In the genomic region with DNA sequence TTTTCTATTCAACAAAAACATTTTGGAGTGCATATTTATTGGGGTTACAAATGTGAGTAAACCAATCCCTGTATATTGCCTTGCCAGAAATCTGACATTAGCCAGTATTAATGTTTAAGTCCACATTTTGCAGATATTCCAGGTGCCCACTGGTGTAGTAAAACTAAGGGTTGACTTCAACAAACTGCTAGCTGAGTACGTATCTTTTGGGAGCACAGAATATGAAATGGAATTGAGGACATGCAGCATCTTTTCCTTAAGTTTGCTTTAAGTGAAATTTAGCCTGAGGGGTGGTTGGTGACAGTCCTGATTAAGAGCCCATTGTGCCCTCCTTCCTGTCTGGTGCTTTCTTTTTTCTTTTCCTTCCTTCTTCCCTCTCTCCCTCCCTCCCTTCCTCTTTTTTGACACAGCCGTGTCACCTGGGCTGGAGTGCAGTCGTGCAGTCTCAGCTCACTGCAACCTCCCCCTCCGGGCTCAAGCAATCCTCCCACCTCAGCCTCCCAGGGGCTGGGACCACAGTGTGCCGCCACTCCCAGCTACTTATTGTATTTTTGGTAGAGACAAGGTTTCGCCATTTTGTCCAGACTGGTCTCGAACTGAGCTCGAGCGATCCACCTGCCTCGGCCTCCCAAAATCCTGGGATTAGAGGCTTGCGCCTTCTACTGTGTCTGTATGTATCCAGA, we compare ENCODE assay signal across 10 cellular contexts. TPM values are rescaled to one million over a fixed set of nuclear protein-coding genes. Genes with fewer than 3 reads are reported as not detected.
DNase-seq lines count a peak whose midpoint lies in the region; ATAC-seq and TF ChIP-seq lines count a peak whose summit lies in the region.
"Had no signal": no experiment of that assay in that cellular context is flagged by ENCODE, and none has a peak within 500 bp of the region (broad histone marks: within the 10 kb centered on the region; RNA-seq: fewer than 3 reads in every experiment).

No MANE protein-coding gene starts in this region.

- no peak overlapping the region for H2BK5ac ChIP-seq in IMR-90 (ENCODE audit: low read depth, low read length, poor library complexity, severe bottlenecking)

- no peak overlapping the region for H2AK9ac ChIP-seq in IMR-90 (replicated peaks; ENCODE audit: low read depth, low read length, poor library complexity)

- peaks cover 4% of the 10 kb centered on the region; the same call in 1 of the 2 replicates for H3K4me1 ChIP-seq in IMR-90 (ENCODE audit: control insufficient read depth, insufficient read depth, low read length)
- H3K4me1 ChIP-seq in muscle layer of duodenum (ENCODE audit: control insufficient read depth in 1 of 2, insufficient read depth in 2 of 2, low read length in 2 of 2): peaks cover 9 to 16% of the 10 kb centered on the region in 2 donors

- no TSS peak for BruUV-seq in IMR-90 (replicated peaks; lab: Mats Ljungman, UMichigan)

- H4K5ac ChIP-seq in IMR-90 (ENCODE audit: low read depth, low read length): no peak overlapping the region

- intact Hi-C loops in IMR-90 (cut with micrococcal nuclease): no loop called here

- no peak overlapping the region for H3K14ac ChIP-seq in IMR-90 (replicated peaks; ENCODE audit: low read depth, low read length)

- H2BK20ac ChIP-seq in IMR-90 (ENCODE audit: low read depth, low read length): no peak overlapping the region

- peak overlapping the region; percentile 44; the same call in 1 of the 2 replicates for H3K23ac ChIP-seq in IMR-90 (ENCODE audit: low read depth, low read length)

- no peak overlapping the region for H2BK120ac ChIP-seq in IMR-90 (ENCODE audit: low read depth, low read length)

- CTCF ChIA-PET in IMR-90 (lab: Yijun Ruan, JAX): interaction anchor here (0.7 kb wide), 1 partner anchor 58 kb away, joined by 3 read pairs; no protein-coding TSS in a partner anchor

- H3K9me3 ChIP-seq in IMR-90 (ENCODE audit: control insufficient read depth, insufficient read depth, low read length) (no peaks in the 10 kb centered on the region), muscle layer of duodenum (ENCODE audit: control insufficient read depth in 1 of 2, low read length in 2 of 2) (no peaks in the 10 kb centered on the region)

- peak overlapping the region; percentile 97 for H3K4me3 Mint-ChIP-seq in activated naive CD8-positive, alpha-beta T cell treated with anti-CD3 and anti-CD28 coated beads, Interleukin-2, amount 50 U/mL, for 24 hours

- ATAC-seq in IMR-90 (ENCODE audit: low read depth): no peak
- no peak for ATAC-seq in activated naive CD8-positive, alpha-beta T cell treated with anti-CD3 and anti-CD28 coated beads, Interleukin-2, amount 50 U/mL, for 24 hours
- ATAC-seq in HG03139 (IDR thresholded peaks at IDR 0.05; ENCODE audit: unreplicated experiment): no peak

- no peak overlapping the region for H3K9ac ChIP-seq in IMR-90 (ENCODE audit: low read depth, low read length)

- H3K4me2 ChIP-seq in IMR-90 (ENCODE audit: low read depth, low read length): peak overlapping the region; percentile 56

- H3K79me1 ChIP-seq in IMR-90 (ENCODE audit: low read depth in 1 of 2, low read length in 2 of 2): peaks cover 0 to 19% of the 10 kb centered on the region in 2 experiments; a peak in 2 of 4 replicates

- H4K20me1 ChIP-seq in IMR-90 (ENCODE audit: insufficient read depth, low read length): no peaks in the 10 kb centered on the region

- no peak overlapping the region for H3K4ac ChIP-seq in IMR-90 (ENCODE audit: low read depth, low read length)

- no peak overlapping the region for H3K27ac ChIP-seq in IMR-90 (ENCODE audit: insufficient read depth, low read length)
- H3K27ac ChIP-seq in muscle layer of duodenum (ENCODE audit: low read length): peak overlapping the region; percentile 89

- no peaks in the 10 kb centered on the region for H3K9me3 Mint-ChIP-seq in activated naive CD8-positive, alpha-beta T cell treated with anti-CD3 and anti-CD28 coated beads, Interleukin-2, amount 50 U/mL, for 24 hours

- no peak for TF ChIP-seq CTCF in IMR-90 (conservative IDR thresholded peaks at IDR 0.05; ENCODE audit: low read depth, low read length)

- in situ Hi-C loops in Caki2 (cut with HindIII; ENCODE audit: low pct_unique_long_range_greater_than_20kb, low sequenced_read_pairs) (no loop called here), IMR-90 (cut with MboI; ENCODE audit: low sequenced_read_pairs) (no loop called here)

- POLR2A ChIA-PET in IMR-90 (lab: Charles Lee; ENCODE audit: unreplicated experiment): no interaction called here

- H3K4me3 ChIP-seq in IMR-90 (ENCODE audit: insufficient read depth, low read depth, low read length): no peak overlapping the region
- peak overlapping the region; percentile 98 to 100 for H3K4me3 ChIP-seq in muscle layer of duodenum (ENCODE audit: low read depth in 1 of 2, low read length in 2 of 2)

- no peak overlapping the region for H2AK5ac ChIP-seq in IMR-90 (ENCODE audit: low read depth, low read length)

- H3K36me3 ChIP-seq in IMR-90 (ENCODE audit: control insufficient read depth, insufficient read depth, low read length) (peaks cover 2% of the 10 kb centered on the region; the same call in 1 of the 2 replicates), muscle layer of duodenum (ENCODE audit: control insufficient read depth in 1 of 2, insufficient read depth in 2 of 2, low read length in 2 of 2) (peaks cover under 1 to 3% of the 10 kb centered on the region in 2 donors)

- H3K9me1 ChIP-seq in IMR-90 (ENCODE audit: insufficient read depth, low read length): no peaks in the 10 kb centered on the region

- TF ChIP-seq POLR2A in IMR-90 (IDR thresholded peaks at IDR 0.05; ENCODE audit: low read depth, low read length): no peak

- H2BK15ac ChIP-seq in IMR-90 (ENCODE audit: low read depth, low read length): no peak overlapping the region

- no peak overlapping the region for H2AFZ ChIP-seq in IMR-90 (replicated peaks; ENCODE audit: low read length, poor library complexity)

- peaks cover 30% of the 10 kb centered on the region for H3K36me3 Mint-ChIP-seq in activated naive CD8-positive, alpha-beta T cell treated with anti-CD3 and anti-CD28 coated beads, Interleukin-2, amount 50 U/mL, for 24 hours (ENCODE audit: low read depth)

- no peak overlapping the region for H3K18ac ChIP-seq in IMR-90 (ENCODE audit: low read depth, low read length)

- H3K27me3 ChIP-seq in IMR-90 (ENCODE audit: control insufficient read depth, insufficient read depth, low read length) (no peaks in the 10 kb centered on the region), muscle layer of duodenum (ENCODE audit: low read depth, low read length) (no peaks in the 10 kb centered on the region)

- DNase-seq in Caki2 (ENCODE audit: low read depth): peak; percentile 33
- no peak for DNase-seq in IMR-90
- DNase-seq in activated naive CD8-positive, alpha-beta T cell treated with anti-CD3 and anti-CD28 coated beads, Interleukin-2, amount 50 U/mL, for 24 hours: no peak
- no peak for DNase-seq in globus pallidus (ENCODE audit: low spot score)
- DNase-seq in MV-4-11 (lab: John Stamatoyannopoulos, UW): no peak
- no peak for DNase-seq in kidney glomerular epithelial cell (lab: John Stamatoyannopoulos, UW)
- DNase-seq: activated gamma-delta T cell, NCI-H1048 had no signal

- TF ChIP-seq RAD21 in IMR-90 (IDR thresholded peaks at IDR 0.05; ENCODE audit: low read length): no peak

- H3K56ac ChIP-seq in IMR-90 (ENCODE audit: extremely low read depth, insufficient read depth, low read length): no peak overlapping the region

- no peak overlapping the region for H4K8ac ChIP-seq in IMR-90 (ENCODE audit: low read depth in 2 of 2, low read length in 2 of 2)

- peaks cover 6% of the 10 kb centered on the region for H3K27me3 Mint-ChIP-seq in activated naive CD8-positive, alpha-beta T cell treated with anti-CD3 and anti-CD28 coated beads, Interleukin-2, amount 50 U/mL, for 24 hours

- dilution Hi-C loops in IMR-90 (cut with HindIII; ENCODE audit: low sequenced_read_pairs, unreplicated experiment): no loop called here

- H3K27ac Mint-ChIP-seq in activated naive CD8-positive, alpha-beta T cell treated with anti-CD3 and anti-CD28 coated beads, Interleukin-2, amount 50 U/mL, for 24 hours: peak overlapping the region; percentile 59

- H3K4me1 Mint-ChIP-seq in activated naive CD8-positive, alpha-beta T cell treated with anti-CD3 and anti-CD28 coated beads, Interleukin-2, amount 50 U/mL, for 24 hours: peaks cover 40% of the 10 kb centered on the region

- no peak overlapping the region for H4K91ac ChIP-seq in IMR-90 (ENCODE audit: insufficient read depth, low read depth, low read length)

- WGBS in IMR-90 (ENCODE audit: extremely low coverage in 2 of 2, insufficient read length in 1 of 2), 2 experiments: no CpG with 5 or more reads among the region's 11 CpGs

TF ChIP-seq in IMR-90, 13 proteins besides CTCF, POLR2A, EP300 and RAD21 (continues in another document):
- TF ChIP-seq RFX5 (IDR thresholded peaks at IDR 0.05; ENCODE audit: low read depth, low read length) (no peak), NFE2L2 (IDR thresholded peaks at IDR 0.05; ENCODE audit: low read depth, low read length) (no peak), RCOR1 (IDR thresholded peaks at IDR 0.05; ENCODE audit: insufficient replicate concordance, low read length) (no peak), MAZ (IDR thresholded peaks at IDR 0.05; ENCODE audit: borderline replicate concordance, low read depth, low read length) (no peak)
- TF ChIP-seq, protein P1, sequence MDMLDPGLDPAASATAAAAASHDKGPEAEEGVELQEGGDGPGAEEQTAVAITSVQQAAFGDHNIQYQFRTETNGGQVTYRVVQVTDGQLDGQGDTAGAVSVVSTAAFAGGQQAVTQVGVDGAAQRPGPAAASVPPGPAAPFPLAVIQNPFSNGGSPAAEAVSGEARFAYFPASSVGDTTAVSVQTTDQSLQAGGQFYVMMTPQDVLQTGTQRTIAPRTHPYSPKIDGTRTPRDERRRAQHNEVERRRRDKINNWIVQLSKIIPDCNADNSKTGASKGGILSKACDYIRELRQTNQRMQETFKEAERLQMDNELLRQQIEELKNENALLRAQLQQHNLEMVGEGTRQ (IDR thresholded peaks at IDR 0.05; ENCODE audit: low read depth, low read length): no peak

RNA-seq across cellular contexts. Expression of gene NUP35, which starts 1.6 kb away (rescaled TPM):
- total RNA-seq in Caki2 (2014; rRNA removed; shearing (Covaris generic); ENCODE audit: low replicate concordance): 29.0 and 58.0 TPM in 2 replicates
- 20.0 and 23.3 TPM in 2 replicates for total RNA-seq in IMR-90 (2012; rRNA removed)
- polyA plus RNA-seq in IMR-90 (2012; rRNA removed): 10.6 and 10.9 TPM in 2 replicates
- 2.2 and 3.7 TPM in 2 replicates for polyA plus RNA-seq in IMR-90 (2012; cell fraction: cytosol; rRNA removed)
- 0.87 and 8.0 TPM in 2 replicates for polyA plus RNA-seq in IMR-90 (2012; cell fraction: nucleus; rRNA removed; ENCODE audit: low replicate concordance)

RNA-seq across cellular contexts. Expression of gene DUSP19, which starts 47.3 kb away (rescaled TPM):
- 2.6 and 10.3 TPM in 2 replicates for total RNA-seq in Caki2 (2014; rRNA removed; shearing (Covaris generic); ENCODE audit: low replicate concordance)
- total RNA-seq in IMR-90 (2012; rRNA removed): 1.4 and 2.5 TPM in 2 replicates
- polyA plus RNA-seq in IMR-90 (2012; rRNA removed): 0.46 and 0.86 TPM in 2 replicates
- polyA plus RNA-seq in IMR-90 (2012; cell fraction: cytosol; rRNA removed): 0.14 and 0.18 TPM in 2 replicates
- 0.04 and 0.44 TPM in 2 replicates for polyA plus RNA-seq in IMR-90 (2012; cell fraction: nucleus; rRNA removed; ENCODE audit: low replicate concordance)
